29 cellular contexts compared by ENCODE assay signal in genomic region chr1:236316437-236316836, GRCh38.
"Had no signal": no experiment of that assay in that cellular context is flagged by ENCODE, and none has a peak within 500 bp of the region (broad histone marks: within the 10 kb centered on the region; RNA-seq: fewer than 3 reads in every experiment).

No MANE protein-coding gene starts in this region.

- DNase-seq: stimulated activated CD4-positive, alpha-beta T cell treated with anti-CD3 and anti-CD28 coated beads, Interleukin-2, amount 100 ng/mL, for 48 hours; stimulated activated CD4-positive, alpha-beta T cell treated with anti-CD3 and anti-CD28 coated beads, Interleukin-4, amount 100 ng/mL, for 1 hour; stimulated activated CD4-positive, alpha-beta T cell treated with anti-CD3 and anti-CD28 coated beads, Interleukin-4, amount 100 ng/mL, for 24 hours; stimulated activated CD4-positive, alpha-beta T cell treated with anti-CD3 and anti-CD28 coated beads, Interleukin-4, amount 100 ng/mL, for 4 hours; stimulated activated CD8-positive, alpha-beta memory T cell treated with anti-CD3 and anti-CD28 coated beads, Interleukin-4, amount 100 ng/mL, for 48 hours; stimulated activated naive B cell treated with anti-CD40 and anti-IgM and Interleukin-4, amounts not matched to agents 10 μg/mL and 1 μg/mL and 100 μg/mL, for 72 hours; stimulated activated naive CD4-positive, alpha-beta T cell; stimulated activated naive CD4-positive, alpha-beta T cell treated with Interleukin-2 at 50 U/mL for 16 hours; stimulated activated naive CD8-positive, alpha-beta T cell treated with anti-CD3 and anti-CD28 coated beads, Interleukin-15, amount 100 ng/mL, for 72 hours; stimulated activated naive CD8-positive, alpha-beta T cell treated with anti-CD3 and anti-CD28 coated beads, Interleukin-15, Interleukin-2, amounts not matched to agents 100 U/mL and 50 U/mL, for 24 hours; stomach; substantia nigra; testis; thyroid gland; tibial artery; transverse colon; trophoblast cell; upper lobe of right lung; uterus had no signal

- H3K4me3 ChIP-seq: stomach, suprapubic skin, testis, thoracic aorta, thyroid gland, tibial artery, tibial nerve, transverse colon, upper lobe of left lung, upper lobe of right lung, uterus, vagina had no signal

- H3K36me3 Mint-ChIP-seq: stimulated activated effector memory CD8-positive, alpha-beta T cell treated with anti-CD3 and anti-CD28 coated beads, Interleukin-12 subunit alpha, Interleukin-12 subunit beta, amount 100 ng/mL, for 72 hours; stimulated activated memory B cell treated with anti-CD40 and anti-IgM and Interleukin-4, amounts not matched to agents 10 μg/mL and 1 μg/mL and 100 μg/mL, for 72 hours; stimulated activated naive B cell treated with anti-CD40 and anti-IgM and Interleukin-4, amounts not matched to agents 10 μg/mL and 1 μg/mL and 100 μg/mL, for 72 hours; type B pancreatic cell had no signal

- H3K4me1 ChIP-seq: stomach, suprapubic skin, testis, thyroid gland, tibial artery, tibial nerve, upper lobe of left lung, upper lobe of right lung, uterus, vagina had no signal

- ATAC-seq: stimulated activated effector memory CD8-positive, alpha-beta T cell treated with anti-CD3 and anti-CD28 coated beads, Interleukin-12 subunit alpha, Interleukin-12 subunit beta, amount 100 ng/mL, for 72 hours; stimulated activated memory B cell treated with anti-CD40 and anti-IgM and Interleukin-4, amounts not matched to agents 10 μg/mL and 1 μg/mL and 100 μg/mL, for 72 hours; stimulated activated naive B cell treated with anti-CD40 and anti-IgM and Interleukin-4, amounts not matched to agents 10 μg/mL and 1 μg/mL and 100 μg/mL, for 72 hours; stimulated activated naive CD8-positive, alpha-beta T cell treated with anti-CD3 and anti-CD28 coated beads, Interleukin-15, amount 100 ng/mL, for 72 hours; stimulated activated naive CD8-positive, alpha-beta T cell treated with anti-CD3 and anti-CD28 coated beads, Interleukin-15, Interleukin-2, amounts not matched to agents 100 U/mL and 50 U/mL, for 24 hours; upper lobe of right lung had no signal

- H3K27ac ChIP-seq: stomach, suprapubic skin, testis, thoracic aorta, thyroid gland, tibial artery, tibial nerve, transverse colon, upper lobe of left lung, upper lobe of right lung, uterus, vagina had no signal

- FAIRE-seq: urothelium cell line had no signal

- H3K9me3 Mint-ChIP-seq: stimulated activated naive CD8-positive, alpha-beta T cell treated with anti-CD3 and anti-CD28 coated beads, Interleukin-15, Interleukin-2, amounts not matched to agents 100 ng/mL and 50 ng/mL, for 24 hours; type B pancreatic cell had no signal

- H3K27me3 ChIP-seq: stomach, suprapubic skin, testis, thyroid gland, tibial artery, tibial nerve, transverse colon, upper lobe of left lung, upper lobe of right lung, uterus, vagina had no signal

- H3K4me1 Mint-ChIP-seq: stimulated activated effector memory CD8-positive, alpha-beta T cell treated with anti-CD3 and anti-CD28 coated beads, Interleukin-12 subunit alpha, Interleukin-12 subunit beta, amount 100 ng/mL, for 72 hours; stimulated activated memory B cell treated with anti-CD40 and anti-IgM and Interleukin-4, amounts not matched to agents 10 μg/mL and 1 μg/mL and 100 μg/mL, for 72 hours; stimulated activated naive B cell treated with anti-CD40 and anti-IgM and Interleukin-4, amounts not matched to agents 10 μg/mL and 1 μg/mL and 100 μg/mL, for 72 hours; stimulated activated naive CD8-positive, alpha-beta T cell treated with anti-CD3 and anti-CD28 coated beads, Interleukin-15, amount 100 ng/mL, for 72 hours had no signal

- H3K27ac Mint-ChIP-seq: stimulated activated effector memory CD8-positive, alpha-beta T cell treated with anti-CD3 and anti-CD28 coated beads, Interleukin-12 subunit alpha, Interleukin-12 subunit beta, amount 100 ng/mL, for 72 hours; stimulated activated memory B cell treated with anti-CD40 and anti-IgM and Interleukin-4, amounts not matched to agents 10 μg/mL and 1 μg/mL and 100 μg/mL, for 72 hours; stimulated activated naive B cell treated with anti-CD40 and anti-IgM and Interleukin-4, amounts not matched to agents 10 μg/mL and 1 μg/mL and 100 μg/mL, for 72 hours; stimulated activated naive CD8-positive, alpha-beta T cell treated with anti-CD3 and anti-CD28 coated beads, Interleukin-15, amount 100 ng/mL, for 72 hours; stimulated activated naive CD8-positive, alpha-beta T cell treated with anti-CD3 and anti-CD28 coated beads, Interleukin-15, Interleukin-2, amounts not matched to agents 100 ng/mL and 50 ng/mL, for 24 hours; type B pancreatic cell had no signal

- H3K36me3 ChIP-seq: stomach, suprapubic skin, thoracic aorta, thyroid gland, tibial artery, tibial nerve, transverse colon, upper lobe of left lung, upper lobe of right lung, uterus, vagina had no signal

- H3K9me3 ChIP-seq: stomach, suprapubic skin, testis, thoracic aorta, thyroid gland, tibial artery, transverse colon, upper lobe of left lung, upper lobe of right lung, uterus, vagina had no signal

- H3K27me3 Mint-ChIP-seq: stimulated activated memory B cell treated with anti-CD40 and anti-IgM and Interleukin-4, amounts not matched to agents 10 μg/mL and 1 μg/mL and 100 μg/mL, for 72 hours; type B pancreatic cell had no signal

- H3K4me3 Mint-ChIP-seq: stimulated activated effector memory CD8-positive, alpha-beta T cell treated with anti-CD3 and anti-CD28 coated beads, Interleukin-12 subunit alpha, Interleukin-12 subunit beta, amount 100 ng/mL, for 72 hours; stimulated activated memory B cell treated with anti-CD40 and anti-IgM and Interleukin-4, amounts not matched to agents 10 μg/mL and 1 μg/mL and 100 μg/mL, for 72 hours; stimulated activated naive B cell treated with anti-CD40 and anti-IgM and Interleukin-4, amounts not matched to agents 10 μg/mL and 1 μg/mL and 100 μg/mL, for 72 hours; stimulated activated naive CD8-positive, alpha-beta T cell treated with anti-CD3 and anti-CD28 coated beads, Interleukin-15, amount 100 ng/mL, for 72 hours; stimulated activated naive CD8-positive, alpha-beta T cell treated with anti-CD3 and anti-CD28 coated beads, Interleukin-15, Interleukin-2, amounts not matched to agents 100 ng/mL and 50 ng/mL, for 24 hours; type B pancreatic cell had no signal
